Comparison of ENCODE assay signal across 13 cellular contexts in the genomic region with DNA sequence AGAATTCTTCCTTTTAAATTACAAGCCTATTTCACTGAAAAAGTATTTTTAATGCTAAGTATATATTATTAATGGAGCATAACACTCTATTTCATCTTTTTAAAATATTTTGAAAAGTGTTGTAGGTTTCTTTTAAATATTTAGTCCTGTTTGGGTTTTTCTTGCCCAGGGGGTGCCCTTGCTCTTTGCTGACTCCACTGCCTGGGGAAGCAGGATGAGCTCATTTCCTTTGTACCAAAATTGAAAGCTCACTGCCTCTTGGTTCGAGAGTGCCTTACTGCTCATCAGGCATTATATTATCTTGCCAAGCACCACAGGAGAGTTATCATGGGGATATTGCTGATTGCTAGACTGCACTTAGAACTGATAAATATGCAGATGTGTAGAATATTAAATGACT.
DNase-seq lines count a peak whose midpoint lies in the region; ATAC-seq and TF ChIP-seq lines count a peak whose summit lies in the region.
"Had no signal": no experiment of that assay in that cellular context is flagged by ENCODE, and none has a peak within 500 bp of the region (broad histone marks: within the 10 kb centered on the region; RNA-seq: fewer than 3 reads in every experiment).

No MANE protein-coding gene starts in this region.

- H3K79me2 ChIP-seq in osteoblast (ENCODE audit: insufficient read depth, low read length): no peaks in the 10 kb centered on the region

- H3K27me3 ChIP-seq in osteoblast (ENCODE audit: insufficient read depth, low read length): no peaks in the 10 kb centered on the region

- no peak overlapping the region for H3K27ac ChIP-seq in osteoblast (ENCODE audit: low read depth, low read length)

- H3K36me3 ChIP-seq in osteoblast (ENCODE audit: insufficient read depth, low read length): no peaks in the 10 kb centered on the region

- no peaks in the 10 kb centered on the region for H4K20me1 ChIP-seq in osteoblast (ENCODE audit: insufficient read depth, low read length)

- H3K4me1 ChIP-seq in osteoblast (ENCODE audit: insufficient read depth, low read length): no peaks in the 10 kb centered on the region

- H3K4me3 ChIP-seq in osteoblast (ENCODE audit: insufficient read depth, low read length): no peak overlapping the region

- ATAC-seq in GM19463 (IDR thresholded peaks at IDR 0.05; ENCODE audit: unreplicated experiment) (peak; percentile 74), HG03159 (IDR thresholded peaks at IDR 0.05; ENCODE audit: unreplicated experiment) (no peak), HG03139 (IDR thresholded peaks at IDR 0.05; ENCODE audit: unreplicated experiment) (no peak), HG03045 (IDR thresholded peaks at IDR 0.05; ENCODE audit: unreplicated experiment) (no peak)
- ATAC-seq: left colon, right cardiac atrium, T-helper 17 cell had no signal

- peak; percentile 1 to 24 for DNase-seq in Kasumi-1 (lab: John Stamatoyannopoulos, UW)
- DNase-seq in brain pericyte (ENCODE audit: low read depth, low spot score): peak; percentile 11
- DNase-seq in osteoblast (ENCODE audit: insufficient read length, low spot score, missing footprints): peak; percentile 31
- DNase-seq in NCI-H774 (lab: John Stamatoyannopoulos, UW): no peak
- DNase-seq: effector memory CD4-positive, alpha-beta T cell; left colon; NCI-H2029 treated with DMSO at 0.1 percent for 48 hours; T-helper 17 cell had no signal

- TF ChIP-seq CTCF in osteoblast (IDR thresholded peaks at IDR 0.05; ENCODE audit: extremely low read depth, low read depth, low read length): no peak

- H3K4me2 ChIP-seq in osteoblast (ENCODE audit: insufficient read depth, low read length): no peak overlapping the region

- H2AFZ ChIP-seq in osteoblast (ENCODE audit: low read length): no peak overlapping the region

- no peaks in the 10 kb centered on the region for H3K9me3 ChIP-seq in osteoblast (ENCODE audit: low read depth, low read length)
